Comparison of ENCODE assay signal across 8 cellular contexts in genomic region chr7:100157334-100158228, GRCh38. TPM values are rescaled to one million over a fixed set of nuclear protein-coding genes. Genes with fewer than 3 reads are reported as not detected.
DNase-seq lines count a peak whose midpoint lies in the region; ATAC-seq and TF ChIP-seq lines count a peak whose summit lies in the region.

No MANE protein-coding gene starts in this region.

- no peak overlapping the region for H2AFZ ChIP-seq in OCI-LY1 (ENCODE audit: low read length)

- no peak for TF ChIP-seq EP300 in tibial nerve (IDR thresholded peaks at IDR 0.05)

- peak overlapping the region; percentile 76 for H3K27ac Mint-ChIP-seq in T-helper 1 cell treated with Interleukin-12 subunit alpha and Interleukin-12 subunit beta and Interleukin-4 antibody, amounts not matched to agents 30 μg/mL and 1 μg/mL, for 36 hours

- intact Hi-C loops in colonic mucosa (cut with DNase I): no loop called here
- intact Hi-C loops in right lobe of liver (cut with DNase I): no loop called here

- peaks cover 57% of the 10 kb centered on the region for H3K4me1 ChIP-seq in OCI-LY1 (ENCODE audit: insufficient read depth, low read length, severe bottlenecking)
- H3K4me1 ChIP-seq in colonic mucosa: peaks cover 37% of the 10 kb centered on the region
- H3K4me1 ChIP-seq in right lobe of liver: peaks cover 0 to 13% (median 0%) of the 10 kb centered on the region in 4 donors
- H3K4me1 ChIP-seq in tibial nerve: peaks cover 0 to 52% (median 16%) of the 10 kb centered on the region in 4 donors

- H3K9me2 ChIP-seq in OCI-LY1 (ENCODE audit: low read depth, low read length): no peaks in the 10 kb centered on the region

- peaks cover 25% of the 10 kb centered on the region for H3K4me1 Mint-ChIP-seq in T-helper 1 cell treated with Interleukin-12 subunit alpha and Interleukin-12 subunit beta and Interleukin-4 antibody, amounts not matched to agents 30 μg/mL and 1 μg/mL, for 36 hours (ENCODE audit: low read depth)

- WGBS in right lobe of liver (ENCODE audit: insufficient coverage, low coverage, low lambda C conversion rate, missing lambda C conversion rate): 30% methylated on average over 13 of the region's 32 CpGs
- 21 to 26% methylated on average over 18 of the region's 32 CpGs for WGBS in tibial nerve, 2 donors

- peak overlapping the region; percentile 96 for H3K4me2 ChIP-seq in OCI-LY1 (ENCODE audit: low read length)

- no peaks in the 10 kb centered on the region for H4K20me1 ChIP-seq in OCI-LY1 (ENCODE audit: insufficient read depth, low read length)

- H3K27ac ChIP-seq in OCI-LY1 (ENCODE audit: low read depth, low read length, poor library complexity, severe bottlenecking) (peak overlapping the region; percentile 65), colonic mucosa (peak overlapping the region; percentile 86), right lobe of liver (peak overlapping the region; percentile 60 to 78 (median 70)), tibial nerve (peak overlapping the region; percentile 59 to 85 (median 84))

- ATAC-seq in right lobe of liver: peak; percentile 59 to 88 (median 68)
- no peak for ATAC-seq in HG02938 (IDR thresholded peaks at IDR 0.05; ENCODE audit: unreplicated experiment)
- ATAC-seq in GM18909 (IDR thresholded peaks at IDR 0.05; ENCODE audit: poor library complexity, unreplicated experiment): no peak

- H3K27me3 ChIP-seq in OCI-LY1 (ENCODE audit: insufficient read depth, low read length) (no peaks in the 10 kb centered on the region), colonic mucosa (no peaks in the 10 kb centered on the region), right lobe of liver (no peaks in the 10 kb centered on the region), tibial nerve (no peaks in the 10 kb centered on the region)

- peak; percentile 66 for TF ChIP-seq CTCF in OCI-LY1 (IDR thresholded peaks at IDR 0.05; ENCODE audit: low read length)
- no peak for TF ChIP-seq CTCF in colonic mucosa (IDR thresholded peaks at IDR 0.05)
- TF ChIP-seq CTCF in right lobe of liver (IDR thresholded peaks at IDR 0.05): no peak
- no peak for TF ChIP-seq CTCF in tibial nerve (IDR thresholded peaks at IDR 0.05)

- peak overlapping the region; percentile 80 for H3K4me3 Mint-ChIP-seq in T-helper 1 cell treated with Interleukin-12 subunit alpha and Interleukin-12 subunit beta and Interleukin-4 antibody, amounts not matched to agents 30 μg/mL and 1 μg/mL, for 36 hours

- H3K4me3 ChIP-seq in OCI-LY1 (ENCODE audit: low read depth, low read length, poor library complexity, severe bottlenecking): peak overlapping the region; percentile 83
- peak overlapping the region; percentile 84 for H3K4me3 ChIP-seq in colonic mucosa
- peak overlapping the region; percentile 96 to 97 (median 97) for H3K4me3 ChIP-seq in right lobe of liver
- H3K4me3 ChIP-seq in tibial nerve: peak overlapping the region; percentile 56 to 85 (median 80)

- H3K36me3 ChIP-seq in OCI-LY1 (ENCODE audit: insufficient read depth, low read length) (peaks cover 46% of the 10 kb centered on the region), colonic mucosa (no peaks in the 10 kb centered on the region), right lobe of liver (peaks cover 0 to 18% (median 4%) of the 10 kb centered on the region in 4 donors), tibial nerve (peaks cover 0 to 42% (median 0%) of the 10 kb centered on the region in 3 donors)

- H3F3A ChIP-seq in OCI-LY1 (ENCODE audit: insufficient read depth, low read length): no peaks in the 10 kb centered on the region

- TF ChIP-seq POLR2A in right lobe of liver (IDR thresholded peaks at IDR 0.05): no peak
- no peak for TF ChIP-seq POLR2A in tibial nerve (IDR thresholded peaks at IDR 0.05)

- no peaks in the 10 kb centered on the region for H3K27me3 Mint-ChIP-seq in T-helper 1 cell treated with Interleukin-12 subunit alpha and Interleukin-12 subunit beta and Interleukin-4 antibody, amounts not matched to agents 30 μg/mL and 1 μg/mL, for 36 hours (ENCODE audit: low read depth)

- H3K9me3 Mint-ChIP-seq in T-helper 1 cell treated with Interleukin-12 subunit alpha and Interleukin-12 subunit beta and Interleukin-4 antibody, amounts not matched to agents 30 μg/mL and 1 μg/mL, for 36 hours: no peaks in the 10 kb centered on the region

- DNase-seq in T-helper 1 cell (no peak), colonic mucosa (no peak), right lobe of liver (peak in 2 of 3 donors; percentile 67 to 70), tibial nerve (ENCODE audit: low spot score in 2 of 2) (peak in 1 of 2 donors; percentile 21)

- H3K9ac ChIP-seq in OCI-LY1 (ENCODE audit: low read length) (peak overlapping the region; percentile 86), colonic mucosa (ENCODE audit: low read depth in 2 of 2, low read length in 2 of 2) (peak overlapping the region; percentile 76 to 97)

- peaks cover 24% of the 10 kb centered on the region for H3K36me3 Mint-ChIP-seq in T-helper 1 cell treated with Interleukin-12 subunit alpha and Interleukin-12 subunit beta and Interleukin-4 antibody, amounts not matched to agents 30 μg/mL and 1 μg/mL, for 36 hours (ENCODE audit: low read depth)

- no peaks in the 10 kb centered on the region for H3K79me2 ChIP-seq in OCI-LY1 (ENCODE audit: insufficient read depth, low read length)

- H3K9me3 ChIP-seq in OCI-LY1 (ENCODE audit: low read length): no peaks in the 10 kb centered on the region
- no peaks in the 10 kb centered on the region for H3K9me3 ChIP-seq in colonic mucosa
- H3K9me3 ChIP-seq in right lobe of liver: no peaks in the 10 kb centered on the region
- H3K9me3 ChIP-seq in tibial nerve: no peaks in the 10 kb centered on the region

RNA-seq across cellular contexts. Expression of gene TRAPPC14, which starts 0.9 kb away (rescaled TPM):
- total RNA-seq in colonic mucosa (10 to 100 TPM; 40.3 to 69.5 TPM), right lobe of liver (10 to 100 TPM in 4 of 6 experiments, 1 to 10 TPM in 2; 8.2 to 14.6 (median 10.3) TPM), tibial nerve (10 to 100 TPM in 3 of 4 donors, 1 to 10 TPM in 1; 6.9 to 36.9 (median 12.7) TPM)

RNA-seq across cellular contexts. Expression of gene LAMTOR4, which starts 8.9 kb away (rescaled TPM):
- total RNA-seq in colonic mucosa (100 to 1,000 TPM; 230 to 268 TPM), right lobe of liver (10 to 100 TPM; 35.8 to 66.6 (median 44.9) TPM), tibial nerve (100 to 1,000 TPM; 226 to 312 (median 252) TPM)

RNA-seq across cellular contexts. Expression of gene GAL3ST4, which starts 10.8 kb away (rescaled TPM):
- total RNA-seq in colonic mucosa (10 to 100 TPM in 1 of 2 donors, 1 to 10 TPM in 1; 5.2 to 11.6 TPM), right lobe of liver (1 to 10 TPM in 1 of 6 experiments, under 1 TPM in 4, not detected in 1; 0.12 to 1.1 (median 0.56) TPM), tibial nerve (1 to 10 TPM; 2.7 to 8.3 (median 3.8) TPM)

RNA-seq across cellular contexts. Expression of gene GPC2, which starts 19.6 kb away (rescaled TPM):
- total RNA-seq in colonic mucosa (1 to 10 TPM; 4.0 to 7.6 TPM), right lobe of liver (under 1 TPM in 2 of 6 experiments, not detected in 4; 0.35 to 0.40 TPM), tibial nerve (1 to 10 TPM; 1.1 to 3.1 (median 1.7) TPM)

RNA-seq across cellular contexts. Expression of gene STAG3, which starts 20.1 kb away (rescaled TPM):
- total RNA-seq in colonic mucosa (1 to 10 TPM; 1.4 to 3.8 TPM), right lobe of liver (1 to 10 TPM in 4 of 6 experiments, under 1 TPM in 2; 0.81 to 5.9 (median 4.4) TPM), tibial nerve (1 to 10 TPM; 4.2 to 8.2 (median 6.5) TPM)

Comparison
In these comparisons a context has a peak if more than half of its experiments do, and no peak if none do; other contexts are left out.
1. DNase-seq: peak in right lobe of liver (2 of 3); none in T-helper 1 cell (0 of 5) and colonic mucosa (single experiment).
2. ATAC-seq: peak in right lobe of liver (4 of 4); none in HG02938 (single experiment) and GM18909 (single experiment).
3. Peak in every context shown above with its lines, with median percentiles within 50 percentile points of each other: H3K27ac ChIP-seq and H3K4me3 ChIP-seq.